In genomic region chr7:137948845-137949330, GRCh38 we compare ENCODE assay signal across 16 cellular contexts.
"Had no signal": no experiment of that assay in that cellular context is flagged by ENCODE, and none has a peak within 500 bp of the region (broad histone marks: within the 10 kb centered on the region; RNA-seq: fewer than 3 reads in every experiment).

No MANE protein-coding gene starts in this region.

- H3K36me3 ChIP-seq: left ventricle myocardium inferior, pancreas, tibial nerve had no signal

- FAIRE-seq: bronchial epithelial cell, pancreas, TTC549 had no signal

- H3K4me3 ChIP-seq: left ventricle myocardium inferior, pancreas, skin epidermis, tibial nerve had no signal

- DNase-seq: activated CD4-positive, alpha-beta T cell treated with anti-CD3 and anti-CD28 coated beads, Interleukin-2, amount 50 U/mL, for 48 hours; activated CD8-positive, alpha-beta memory T cell treated with anti-CD3 and anti-CD28 coated beads, Interleukin-2, amount 10 ng/mL, durations not matched to agents 7 days and 5 days; activated gamma-delta T cell; activated naive CD8-positive, alpha-beta T cell treated with anti-CD3 and anti-CD28 coated beads for 36 hours; activated T-cell treated with anti-CD3 and anti-CD28 coated beads, Interleukin-2, amount 50 U/mL, for 24 hours; effector CD8-positive, alpha-beta T cell; head of caudate nucleus; left ventricle myocardium inferior; mesenchymal stem cell; pancreas; T-helper 2 cell had no signal

- H3K27me3 ChIP-seq: pancreas, tibial nerve had no signal

- H3K27ac ChIP-seq: left ventricle myocardium inferior, skin epidermis had no signal

- H3K9me3 ChIP-seq: left ventricle myocardium inferior, pancreas, tibial nerve had no signal

- ATAC-seq: activated CD4-positive, CD25-positive, alpha-beta regulatory T cell treated with anti-CD3 and anti-CD28 coated beads, Interleukin-2, amount 50 U/mL, for 24 hours; activated CD8-positive, alpha-beta memory T cell treated with anti-CD3 and anti-CD28 coated beads, Interleukin-2, amount 10 ng/mL, durations not matched to agents 7 days and 5 days had no signal
